ENCODE assay signal across 8 cellular contexts in the genomic region with DNA sequence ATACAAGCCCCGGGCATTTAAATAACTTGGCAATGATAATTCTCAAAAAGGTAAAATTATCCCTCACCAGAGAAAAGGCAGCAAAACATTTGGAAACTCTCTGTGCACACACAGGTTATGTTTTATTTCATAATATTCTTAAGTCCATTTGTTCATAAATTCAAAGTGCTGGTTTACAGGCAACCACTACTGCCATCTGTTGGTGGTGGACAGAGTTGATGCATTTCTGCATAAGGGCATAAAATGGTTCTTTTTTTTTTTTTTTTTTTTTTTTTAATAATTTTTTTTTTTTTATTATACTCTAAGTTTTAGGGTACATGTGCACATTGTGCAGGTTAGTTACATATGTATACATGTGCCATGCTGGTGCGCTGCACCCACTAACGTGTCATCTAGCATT. TPM values are rescaled to one million over a fixed set of nuclear protein-coding genes. Genes with fewer than 3 reads are reported as not detected.
DNase-seq lines count a peak whose midpoint lies in the region; ATAC-seq, FAIRE-seq and TF ChIP-seq lines count a peak whose summit lies in the region.

No MANE protein-coding gene starts in this region.

- TF ChIP-seq POLR2A in Peyer's patch (IDR thresholded peaks at IDR 0.05), result no peak

- H3K4ac ChIP-seq in mesenchymal stem cell (ENCODE audit: low read depth in 1 of 2, low read length in 2 of 2), result no peak overlapping the region

- H3K9me3 ChIP-seq in Peyer's patch, result no peaks in the 10 kb centered on the region
- H3K9me3 ChIP-seq in mesenchymal stem cell (ENCODE audit: control insufficient read depth, low read length), result no peaks in the 10 kb centered on the region

- H2BK120ac ChIP-seq in mesenchymal stem cell (ENCODE audit: low read depth, low read length), result no peak overlapping the region

- no peaks in the 10 kb centered on the region for H3K4me1 ChIP-seq in Peyer's patch
- H3K4me1 ChIP-seq in mesenchymal stem cell (ENCODE audit: control insufficient read depth, insufficient read depth, low read depth, low read length), result no peaks in the 10 kb centered on the region

- H3K14ac ChIP-seq in mesenchymal stem cell (ENCODE audit: low read length in 2 of 2), result no peak overlapping the region

- no peak overlapping the region for H3K18ac ChIP-seq in mesenchymal stem cell (ENCODE audit: low read depth in 1 of 2, low read length in 2 of 2)

- in situ Hi-C loops in brain microvascular endothelial cell (cut with HindIII; ENCODE audit: low pct_ligation_motif_present, low sequenced_read_pairs), result no loop called here

- no peak overlapping the region for H3K4me2 ChIP-seq in mesenchymal stem cell (ENCODE audit: low read length, poor library complexity, severe bottlenecking)

- no peak overlapping the region for H4K8ac ChIP-seq in mesenchymal stem cell (ENCODE audit: low read length)

- peak; percentile 46 for FAIRE-seq in A204.1 (lab: Jason Lieb, UNC)

- DNase-seq in Peyer's patch (peak in 2 of 3 donors; percentile 30 to 61), brain microvascular endothelial cell (peak; percentile 79), mesenchymal stem cell (peak; percentile 65), DMS153 treated with DMSO at 0.1 percent for 48 hours (lab: John Stamatoyannopoulos, UW; ENCODE audit: unreplicated experiment) (no peak)

- no peak overlapping the region for H2AFZ ChIP-seq in mesenchymal stem cell (ENCODE audit: low read depth, low read length)

- no peaks in the 10 kb centered on the region for H3K36me3 ChIP-seq in Peyer's patch
- no peaks in the 10 kb centered on the region for H3K36me3 ChIP-seq in brain microvascular endothelial cell (replicated peaks)
- H3K36me3 ChIP-seq in mesenchymal stem cell (ENCODE audit: control insufficient read depth in 1 of 2, insufficient read depth in 2 of 2, low read depth in 1 of 2, low read length in 2 of 2), result no peaks in the 10 kb centered on the region

- no peak overlapping the region for H3K4me3 ChIP-seq in Peyer's patch
- no peak overlapping the region for H3K4me3 ChIP-seq in brain microvascular endothelial cell (ENCODE audit: low read depth, low read length)
- no peak overlapping the region for H3K4me3 ChIP-seq in mesenchymal stem cell (ENCODE audit: insufficient read depth in 1 of 2, low read depth in 1 of 2, low read length in 2 of 2)

- ATAC-seq in GM18519 (IDR thresholded peaks at IDR 0.05; ENCODE audit: low FRiP score, unreplicated experiment) (no peak), HG03354 (IDR thresholded peaks at IDR 0.05; ENCODE audit: poor library complexity, severe bottlenecking, unreplicated experiment) (no peak)

- no peak overlapping the region for H4K91ac ChIP-seq in mesenchymal stem cell (ENCODE audit: low read length)

- no peak overlapping the region for H3K23ac ChIP-seq in mesenchymal stem cell (ENCODE audit: low read length in 2 of 2)

- H2BK5ac ChIP-seq in mesenchymal stem cell (ENCODE audit: low read depth, low read length, poor library complexity, severe bottlenecking), result no peak overlapping the region

- no peaks in the 10 kb centered on the region for H3K27me3 ChIP-seq in Peyer's patch
- H3K27me3 ChIP-seq in brain microvascular endothelial cell (replicated peaks), result no peaks in the 10 kb centered on the region
- no peaks in the 10 kb centered on the region for H3K27me3 ChIP-seq in mesenchymal stem cell (ENCODE audit: control insufficient read depth in 1 of 2, insufficient read depth in 1 of 2, low read length in 2 of 2)

- H3K27ac ChIP-seq in Peyer's patch (no peak overlapping the region), brain microvascular endothelial cell (no peak overlapping the region), mesenchymal stem cell (ENCODE audit: low read length, poor library complexity, severe bottlenecking) (no peak overlapping the region)

- no peak overlapping the region for H2BK12ac ChIP-seq in mesenchymal stem cell (ENCODE audit: low read length in 2 of 2)

- WGBS in mesenchymal stem cell, result 96% methylated on average over 1 of the region's 3 CpGs

- H3K79me1 ChIP-seq in mesenchymal stem cell (replicated peaks; ENCODE audit: low read length, poor library complexity, severe bottlenecking), result no peaks in the 10 kb centered on the region

- no peak overlapping the region for H3K9ac ChIP-seq in mesenchymal stem cell (ENCODE audit: low read length)

- no peak overlapping the region for H2AK5ac ChIP-seq in mesenchymal stem cell (ENCODE audit: low read length, severe bottlenecking)

- H2BK15ac ChIP-seq in mesenchymal stem cell (ENCODE audit: low read depth, poor library complexity, severe bottlenecking), result no peak overlapping the region

- TF ChIP-seq CTCF in GM12874 (IDR thresholded peaks at IDR 0.05; ENCODE audit: insufficient read depth, low read depth, low read length), result peak; percentile 47
- TF ChIP-seq CTCF in Peyer's patch (IDR thresholded peaks at IDR 0.05), result peak in 5 of 6 experiments; percentile 13 to 36 (median 27)
- peak; percentile 76 for TF ChIP-seq CTCF in brain microvascular endothelial cell (IDR thresholded peaks at IDR 0.05; ENCODE audit: low read depth, low read length, missing control alignments)

RNA-seq across cellular contexts. Expression of a gene that starts 31.5 kb away (rescaled TPM):
- total RNA-seq in Peyer's patch, result not detected
- not detected for polyA plus RNA-seq in mesenchymal stem cell (2013, experiment 1 of 2)
- polyA plus RNA-seq in mesenchymal stem cell (2013, experiment 2 of 2), result not detected
